ENCODE assay signal across 14 cellular contexts in genomic region chr6:158041788-158042187, GRCh38.
A peak's percentile ranks its signal among the peaks of the same experiment; 100 is the strongest.
DNase-seq lines count a peak whose midpoint lies in the region; ATAC-seq and TF ChIP-seq lines count a peak whose summit lies in the region.
"Had no signal": no experiment of that assay in that cellular context is flagged by ENCODE, and none has a peak within 500 bp of the region (broad histone marks: within the 10 kb centered on the region; RNA-seq: fewer than 3 reads in every experiment).

No MANE protein-coding gene starts in this region.

- H3K9me3 Mint-ChIP-seq in chondrocyte (ENCODE audit: low read depth), result no peaks in the 10 kb centered on the region
- H3K9me3 Mint-ChIP-seq: immature natural killer cell; neural progenitor cell; stimulated activated effector memory CD8-positive, alpha-beta T cell treated with anti-CD3 and anti-CD28 coated beads, Interleukin-12 subunit alpha, Interleukin-12 subunit beta, amount 100 ng/mL, for 72 hours had no signal

- TF ChIP-seq CTCF in PC-3 (conservative IDR thresholded peaks at IDR 0.05; ENCODE audit: low read depth, low read length) (no peak), chondrocyte (IDR thresholded peaks at IDR 0.05) (no peak), testis (IDR thresholded peaks at IDR 0.05) (no peak)

- peaks cover 11% of the 10 kb centered on the region for H3K79me2 ChIP-seq in PC-3 (ENCODE audit: low read length)

- peak overlapping the region; percentile 97 for H3K27ac Mint-ChIP-seq in chondrocyte (ENCODE audit: unreplicated experiment)
- H3K27ac Mint-ChIP-seq: immature natural killer cell, neural progenitor cell had no signal

- TF ChIP-seq POLR2A in testis (IDR thresholded peaks at IDR 0.05), result no peak

- H3K36me3 ChIP-seq in PC-3 (ENCODE audit: low read depth, low read length), result peaks cover 4% of the 10 kb centered on the region; the same call in 1 of the 2 replicates
- peaks cover 32% of the 10 kb centered on the region for H3K36me3 ChIP-seq in mesodermal cell (ENCODE audit: control insufficient read depth, insufficient read depth, low read length)
- no peaks in the 10 kb centered on the region for H3K36me3 ChIP-seq in testis (ENCODE audit: low read depth, missing control alignments)
- H3K36me3 ChIP-seq: neural progenitor cell had no signal

- no peaks in the 10 kb centered on the region for H3F3A ChIP-seq in PC-3 (ENCODE audit: low read length, unreplicated experiment)

- H3K27me3 Mint-ChIP-seq in chondrocyte (ENCODE audit: low read depth), result no peaks in the 10 kb centered on the region

- intact Hi-C loops in PC-3 (cut with micrococcal nuclease), result loop anchor here (1.0 to 5.0 kb wide), 3 partner anchors 16 to 59 kb away; partner anchors contain the start of gene SYNJ2
- intact Hi-C loops in testis (cut with DNase I; ENCODE audit: low total_unique reads), result no loop called here

- peak overlapping the region; percentile 96 for H3K27ac ChIP-seq in PC-3 (ENCODE audit: low read length)
- H3K27ac ChIP-seq in mesodermal cell (ENCODE audit: low read depth, low read length, severe bottlenecking), result peak overlapping the region; percentile 98
- H3K27ac ChIP-seq in testis, result peak overlapping the region; percentile 47 to 76
- H3K27ac ChIP-seq: neural progenitor cell, WERI-Rb-1 had no signal

- peak overlapping the region; percentile 80 for H3K9ac ChIP-seq in PC-3 (ENCODE audit: low read length)
- H3K9ac ChIP-seq: neural progenitor cell had no signal

- 97 to 100% methylated on average over 5 to 6 of the region's 12 CpGs for WGBS in mesodermal cell (ENCODE audit: insufficient coverage in 2 of 2), 2 experiments
- 87 to 90% methylated on average over 12 of the region's 12 CpGs for WGBS in testis, 2 donors

- H4K20me1 ChIP-seq in PC-3 (ENCODE audit: low read length), result no peaks in the 10 kb centered on the region

- DNase-seq in PC-3 (no peak), chondrocyte (ENCODE audit: low spot score) (peak; percentile 37), testis (no peak), SK-N-DZ (ENCODE audit: low spot score) (no peak), NCI-H524 (lab: John Stamatoyannopoulos, UW) (no peak)
- no peak for DNase-seq in activated naive CD4-positive, alpha-beta T cell treated with anti-CD3 and anti-CD28 coated beads, Interleukin-2, amount 50 U/mL, for 16 hours
- DNase-seq: COR-L47, immature natural killer cell, NCI-H1092 treated with DMSO at 0.1 percent for 48 hours, SHP77 treated with DMSO at 0.1 percent for 48 hours, WERI-Rb-1 had no signal

- H3K4me1 ChIP-seq in PC-3 (ENCODE audit: insufficient read depth, low read length), result peaks cover 57% of the 10 kb centered on the region
- H3K4me1 ChIP-seq in mesodermal cell (ENCODE audit: control insufficient read depth, insufficient read depth, low read length, poor library complexity, severe bottlenecking), result peaks cover 65% of the 10 kb centered on the region
- H3K4me1 ChIP-seq in testis, result peaks cover 44% of the 10 kb centered on the region

- CTCF ChIA-PET in PC-3 (lab: Charles Lee), result no interaction called here

- ATAC-seq in PC-3, result no peak
- ATAC-seq: stimulated activated effector memory CD8-positive, alpha-beta T cell treated with anti-CD3 and anti-CD28 coated beads, Interleukin-12 subunit alpha, Interleukin-12 subunit beta, amount 100 ng/mL, for 72 hours had no signal

- no peak overlapping the region for H3K4me3 ChIP-seq in PC-3 (ENCODE audit: low read length)
- no peak overlapping the region for H3K4me3 ChIP-seq in mesodermal cell (ENCODE audit: extremely low read depth, insufficient read depth, low read length, poor library complexity, severe bottlenecking)
- no peak overlapping the region for H3K4me3 ChIP-seq in testis
- H3K4me3 ChIP-seq: neural progenitor cell had no signal

- BruUV-seq in PC-3 (replicated peaks; lab: Mats Ljungman, UMichigan), result no TSS peak

- no peak overlapping the region for H2AFZ ChIP-seq in PC-3 (ENCODE audit: low read length)
- H2AFZ ChIP-seq: neural progenitor cell had no signal

- H3K9me2 ChIP-seq in PC-3 (replicated peaks; ENCODE audit: low read length), result no peaks in the 10 kb centered on the region

- no peaks in the 10 kb centered on the region for H3K27me3 ChIP-seq in PC-3 (ENCODE audit: low read length)
- H3K27me3 ChIP-seq in testis, result no peaks in the 10 kb centered on the region
- H3K27me3 ChIP-seq: neural progenitor cell had no signal

- POLR2A ChIA-PET in PC-3 (lab: Charles Lee; ENCODE audit: unreplicated experiment), result no interaction called here

- H3K36me3 Mint-ChIP-seq in chondrocyte (ENCODE audit: low read depth), result peaks cover 17% of the 10 kb centered on the region

- no peak overlapping the region for H3K4me3 Mint-ChIP-seq in chondrocyte (ENCODE audit: unreplicated experiment)
- H3K4me3 Mint-ChIP-seq: immature natural killer cell; neural progenitor cell; stimulated activated effector memory CD8-positive, alpha-beta T cell treated with anti-CD3 and anti-CD28 coated beads, Interleukin-12 subunit alpha, Interleukin-12 subunit beta, amount 100 ng/mL, for 72 hours had no signal

- H3K4me1 Mint-ChIP-seq in chondrocyte (ENCODE audit: low read depth), result peaks cover 77% of the 10 kb centered on the region

- H3K4me2 ChIP-seq in PC-3 (ENCODE audit: low read length), result peak overlapping the region; percentile 67; the same call in 1 of the 2 replicates
- H3K4me2 ChIP-seq: neural progenitor cell had no signal

- H3K9me3 ChIP-seq in PC-3 (ENCODE audit: low read length) (no peaks in the 10 kb centered on the region), mesodermal cell (ENCODE audit: control insufficient read depth, low read length) (no peaks in the 10 kb centered on the region), testis (no peaks in the 10 kb centered on the region)
